8 cellular contexts compared by ENCODE assay signal in genomic region chr2:199488772-199489400, GRCh38. TPM values are rescaled to one million over a fixed set of nuclear protein-coding genes. Genes with fewer than 3 reads are reported as not detected.
DNase-seq lines count a peak whose midpoint lies in the region; ATAC-seq and TF ChIP-seq lines count a peak whose summit lies in the region.

No MANE protein-coding gene starts in this region.

- CTCF ChIA-PET in activated CD4-positive, alpha-beta memory T cell treated with anti-CD3 and anti-CD28 coated beads, Interleukin-2, amount 10 ng/mL, durations not matched to agents 7 days and 5 days (lab: Charles Lee) = interaction anchor here (0.6 to 2.4 kb wide), 19 partner anchors 9 to 1213 kb away, joined by 3 to 17 read pairs (median 4); no protein-coding TSS in a partner anchor

- H3K27me3 Mint-ChIP-seq in activated CD4-positive, alpha-beta memory T cell treated with anti-CD3 and anti-CD28 coated beads, Interleukin-2, amount 10 ng/mL, durations not matched to agents 7 days and 5 days = peaks cover 5% of the 10 kb centered on the region

- H3K27ac ChIP-seq in 22Rv1 = no peak overlapping the region

- H3K27ac Mint-ChIP-seq in activated CD4-positive, alpha-beta memory T cell treated with anti-CD3 and anti-CD28 coated beads, Interleukin-2, amount 10 ng/mL, durations not matched to agents 7 days and 5 days = no peak overlapping the region

- POLR2A ChIA-PET in activated CD4-positive, alpha-beta memory T cell treated with anti-CD3 and anti-CD28 coated beads, Interleukin-2, amount 10 ng/mL, durations not matched to agents 7 days and 5 days (lab: Charles Lee) = interaction anchor here (1.0 kb wide), 1 partner anchor 24 kb away, joined by 3 read pairs; no protein-coding TSS in a partner anchor

- ATAC-seq in HG02642 (IDR thresholded peaks at IDR 0.05; ENCODE audit: poor library complexity, unreplicated experiment) = peak; percentile 75
- ATAC-seq in HG03095 (IDR thresholded peaks at IDR 0.05; ENCODE audit: unreplicated experiment) = no peak

- H3K36me3 Mint-ChIP-seq in activated CD4-positive, alpha-beta memory T cell treated with anti-CD3 and anti-CD28 coated beads, Interleukin-2, amount 10 ng/mL, durations not matched to agents 7 days and 5 days (ENCODE audit: low read depth) = no peaks in the 10 kb centered on the region

- no peak overlapping the region for H3K4me3 Mint-ChIP-seq in activated CD4-positive, alpha-beta memory T cell treated with anti-CD3 and anti-CD28 coated beads, Interleukin-2, amount 10 ng/mL, durations not matched to agents 7 days and 5 days

- DNase-seq in GDM1 (lab: John Stamatoyannopoulos, UW) (peak; percentile 6), NCI-H526 (lab: John Stamatoyannopoulos, UW) (peak; percentile 30 to 82), fibroblast of the aortic adventitia (ENCODE audit: low read depth) (peak; percentile 74), putamen (ENCODE audit: low spot score) (peak; percentile 25)
- DNase-seq in activated CD4-positive, alpha-beta memory T cell treated with anti-CD3 and anti-CD28 coated beads, Interleukin-2, amount 10 ng/mL, durations not matched to agents 7 days and 5 days = peak; percentile 45

- H3K4me3 ChIP-seq in fibroblast of the aortic adventitia (ENCODE audit: low read depth, low read length) = no peak overlapping the region

- no peaks in the 10 kb centered on the region for H3K4me1 Mint-ChIP-seq in activated CD4-positive, alpha-beta memory T cell treated with anti-CD3 and anti-CD28 coated beads, Interleukin-2, amount 10 ng/mL, durations not matched to agents 7 days and 5 days

- no peaks in the 10 kb centered on the region for H3K9me3 Mint-ChIP-seq in activated CD4-positive, alpha-beta memory T cell treated with anti-CD3 and anti-CD28 coated beads, Interleukin-2, amount 10 ng/mL, durations not matched to agents 7 days and 5 days

- TF ChIP-seq CTCF in 22Rv1 (IDR thresholded peaks at IDR 0.05) (peak; percentile 90), fibroblast of the aortic adventitia (IDR thresholded peaks at IDR 0.05; ENCODE audit: insufficient read depth, low read length) (peak; percentile 92)

RNA-seq across cellular contexts. Expression of gene SATB2, which starts 31.1 kb away (rescaled TPM):
- total RNA-seq in activated CD4-positive, alpha-beta memory T cell treated with anti-CD3 and anti-CD28 coated beads, Interleukin-2, amount 10 ng/mL, durations not matched to agents 7 days and 5 days = under 1 TPM; 0.13 to 0.18 TPM
- 2.3 and 12.7 TPM in 2 replicates for total RNA-seq in fibroblast of the aortic adventitia (ENCODE audit: low replicate concordance)

Comparison
In these comparisons a context has a peak if more than half of its experiments do, and no peak if none do; other contexts are left out.
1. DNase-seq: peak in every context shown above with its lines; median percentile 74 in fibroblast of the aortic adventitia; 56 in NCI-H526; 45 in activated CD4-positive, alpha-beta memory T cell treated with anti-CD3 and anti-CD28 coated beads, Interleukin-2, amount 10 ng/mL, durations not matched to agents 7 days and 5 days; 25 in putamen; 6 in GDM1.